Comparison of ENCODE assay signal across 21 cellular contexts in the genomic region with DNA sequence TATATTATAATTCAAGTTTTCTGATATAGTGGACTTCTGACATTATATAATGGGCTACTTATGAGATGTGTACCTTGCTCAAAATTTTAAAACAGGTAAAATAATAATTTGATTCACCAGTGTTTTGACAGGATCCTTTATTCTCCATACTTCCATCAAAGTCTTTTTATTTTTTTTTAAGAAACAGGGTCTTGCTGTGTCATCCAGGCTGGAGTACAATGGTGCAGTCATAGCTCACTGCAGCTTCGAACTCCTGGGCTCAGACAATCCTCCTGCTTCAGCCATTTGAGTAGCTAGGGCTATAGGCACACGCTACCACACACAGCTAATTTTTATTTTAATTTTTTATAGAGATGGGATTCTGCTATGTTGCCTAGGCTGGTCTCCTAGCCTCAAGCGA.
DNase-seq lines count a peak whose midpoint lies in the region; ATAC-seq, FAIRE-seq and TF ChIP-seq lines count a peak whose summit lies in the region.
"Had no signal": no experiment of that assay in that cellular context is flagged by ENCODE, and none has a peak within 500 bp of the region (broad histone marks: within the 10 kb centered on the region; RNA-seq: fewer than 3 reads in every experiment).

No MANE protein-coding gene starts in this region.

- H3K79me1 ChIP-seq in H1 (ENCODE audit: low read depth, low read length), result no peaks in the 10 kb centered on the region; the same call in 1 of the 2 replicates

- DNase-seq in GM23338 (ENCODE audit: low spot score), result no peak
- no peak for DNase-seq in Panc1 (ENCODE audit: low read depth, low spot score)
- no peak for DNase-seq in H1 (ENCODE audit: low read depth in 1 of 2, low spot score in 2 of 2)
- DNase-seq in pons (ENCODE audit: low spot score), result no peak
- no peak for DNase-seq in uterus
- DNase-seq: AML-193; Caco-2; Calu3; CD4-positive, alpha-beta T cell; CD8-positive, alpha-beta T cell; DMS79 treated with DMSO at 0.1 percent for 48 hours; GF-D8 had no signal

- H3K4me2 ChIP-seq in GM23338 (no peak overlapping the region), H1 (ENCODE audit: insufficient read depth in 1 of 2, low read depth in 2 of 2, low read length in 2 of 2) (no peak overlapping the region)
- H3K4me2 ChIP-seq: A549; BLaER1 treated with 17β-estradiol and CSF1 and Interleukin-3, amounts not matched to agents 10 nM and 100 nM had no signal

- BruUV-seq in Panc1 (replicated peaks; lab: Mats Ljungman, UMichigan), result no TSS peak

- no peaks in the 10 kb centered on the region for H3K27me3 ChIP-seq in GM23338 (ENCODE audit: insufficient read depth)
- H3K27me3 ChIP-seq in Panc1 (ENCODE audit: control insufficient read depth, insufficient read depth, low read length), result no peaks in the 10 kb centered on the region
- H3K27me3 ChIP-seq in H1 (replicated peaks in 1 of 4; ENCODE audit: control insufficient read depth in 3 of 4, extremely low read depth in 1 of 4, insufficient read depth in 3 of 4, low read length in 3 of 4), result no peaks in the 10 kb centered on the region
- no peaks in the 10 kb centered on the region for H3K27me3 ChIP-seq in uterus
- H3K27me3 ChIP-seq: BLaER1 treated with 17β-estradiol and CSF1 and Interleukin-3, amounts not matched to agents 10 nM and 100 nM had no signal

- no peak overlapping the region for H2BK5ac ChIP-seq in H1 (ENCODE audit: low read depth, low read length)

- peak overlapping the region; percentile 36; the same call in 1 of the 2 replicates for H3K27ac Mint-ChIP-seq in GM23338
- H3K27ac Mint-ChIP-seq: B cell; CD4-positive, alpha-beta T cell; CD8-positive, alpha-beta T cell had no signal

- H3K23me2 ChIP-seq in H1 (ENCODE audit: low read depth, low read length), result no peaks in the 10 kb centered on the region

- no peak overlapping the region for H2BK20ac ChIP-seq in H1 (ENCODE audit: low read length)

- no peak overlapping the region for H3K14ac ChIP-seq in H1 (ENCODE audit: insufficient read length)

- H2BK120ac ChIP-seq in H1 (replicated peaks; ENCODE audit: low read depth, low read length), result no peak overlapping the region

- H4K91ac ChIP-seq in H1 (replicated peaks; ENCODE audit: insufficient read length, low read length), result no peak overlapping the region

- H3F3A ChIP-seq in GM23338 (replicated peaks; ENCODE audit: low read depth), result no peaks in the 10 kb centered on the region

- no peak overlapping the region for H2AK5ac ChIP-seq in H1 (ENCODE audit: low read depth, low read length)

- H3K4ac ChIP-seq in H1 (replicated peaks; ENCODE audit: insufficient read length, low read depth, low read length), result no peak overlapping the region

- H3K36me3 Mint-ChIP-seq in GM23338 (ENCODE audit: low read depth), result peaks cover 20% of the 10 kb centered on the region; the same call in 2 of the 3 replicates

- intact Hi-C loops in Panc1 (cut with micrococcal nuclease; ENCODE audit: unreplicated experiment), result no loop called here
- intact Hi-C loops in uterus (cut with DNase I; ENCODE audit: low total_unique reads), result no loop called here

- H3K18ac ChIP-seq in H1 (ENCODE audit: extremely low read depth, low read length), result no peak overlapping the region

- TF ChIP-seq POLR2A in H1 (IDR thresholded peaks at IDR 0.05; ENCODE audit: control extremely low read depth in 1 of 2, low read depth in 2 of 2, low read length in 2 of 2) (no peak), uterus (IDR thresholded peaks at IDR 0.05) (no peak)

- no peak for TF ChIP-seq RAD21 in H1 (IDR thresholded peaks at IDR 0.05 in 1 of 2, conservative IDR thresholded peaks at IDR 0.05 in 1 of 2; ENCODE audit: low read depth in 2 of 2, low read length in 2 of 2)

- POLR2A ChIA-PET in Panc1 (lab: Charles Lee) (no interaction called here), H1 (lab: Charles Lee; ENCODE audit: partially characterized antibody) (no interaction called here)

- H3K4me1 ChIP-seq in GM23338 (ENCODE audit: insufficient read depth) (peaks cover 13% of the 10 kb centered on the region), Panc1 (ENCODE audit: control insufficient read depth, insufficient read depth, low read length) (no peaks in the 10 kb centered on the region), H1 (replicated peaks in 1 of 4; ENCODE audit: control insufficient read depth in 3 of 4, insufficient read depth in 4 of 4, low read length in 3 of 4) (no peaks in the 10 kb centered on the region; a peak in 1 of 7 replicates), uterus (no peaks in the 10 kb centered on the region)
- H3K4me1 ChIP-seq: Caco-2 had no signal

- in situ Hi-C loops in Panc1 (cut with HindIII; ENCODE audit: low pct_unique_long_range_greater_than_20kb, low sequenced_read_pairs), result no loop called here

- WGBS in H1 (ENCODE audit: extremely low coverage in 1 of 2, insufficient coverage in 1 of 2, insufficient read length in 1 of 2, insufficient replicate concordance in 2 of 2, low coverage in 1 of 2, low lambda C conversion rate in 2 of 2, missing lambda C conversion rate in 1 of 2), 2 experiments, result 80% methylated on average over 3 of the region's 3 CpGs; no CpG with 5 or more reads in 1 of the 2 experiments

- H3K27ac ChIP-seq in GM23338 (ENCODE audit: low read depth) (no peak overlapping the region), Panc1 (ENCODE audit: low read length) (no peak overlapping the region), H1 (ENCODE audit: low read depth, low read length) (no peak overlapping the region), uterus (no peak overlapping the region)
- H3K27ac ChIP-seq: 22Rv1; A549; BLaER1 treated with 17β-estradiol and CSF1 and Interleukin-3, amounts not matched to agents 10 nM and 100 nM; C4-2B had no signal

- peaks cover 11% of the 10 kb centered on the region; the same call in 2 of the 3 replicates for H3K4me1 Mint-ChIP-seq in GM23338

- CTCF ChIA-PET in Panc1 (lab: Charles Lee) (no interaction called here), H1 (lab: Charles Lee; ENCODE audit: partially characterized antibody) (interaction anchor here (0.9 to 2.5 kb wide), 3 partner anchors 17 to 83 kb away, joined by 4 to 12 read pairs (median 4); no protein-coding TSS in a partner anchor)

- no peak overlapping the region for H3K56ac ChIP-seq in H1 (replicated peaks; ENCODE audit: insufficient read length, low read depth, low read length)

- no peaks in the 10 kb centered on the region for H3K9me3 Mint-ChIP-seq in GM23338

- no peak overlapping the region for H4K5ac ChIP-seq in H1 (ENCODE audit: insufficient read length, low read depth, low read length)

- H3K79me2 ChIP-seq in GM23338 (replicated peaks; ENCODE audit: insufficient read depth) (peaks cover 2% of the 10 kb centered on the region), H1 (ENCODE audit: control insufficient read depth in 1 of 2, insufficient read depth in 2 of 2, low read length in 2 of 2) (no peaks in the 10 kb centered on the region)

- FAIRE-seq in H1 (lab: Jason Lieb, UNC), result peak; percentile 19
- FAIRE-seq: A549, D721Med, G401.6, GM12891, GM19239 had no signal

- H3K4me3 ChIP-seq in GM23338 (no peak overlapping the region), Panc1 (ENCODE audit: low read depth in 2 of 2, low read length in 2 of 2) (no peak overlapping the region), H1 (ENCODE audit: extremely low read depth in 1 of 4, insufficient read depth in 2 of 4, low read depth in 3 of 4, low read length in 4 of 4) (no peak overlapping the region), uterus (no peak overlapping the region)
- H3K4me3 ChIP-seq: A549; BLaER1 treated with 17β-estradiol and CSF1 and Interleukin-3, amounts not matched to agents 10 nM and 100 nM had no signal

- no peak for TF ChIP-seq EP300 in H1 (IDR thresholded peaks at IDR 0.05; ENCODE audit: borderline replicate concordance in 1 of 2, low read depth in 2 of 2, low read length in 2 of 2)

- H3K23ac ChIP-seq in H1 (ENCODE audit: insufficient read length), result no peak overlapping the region

- H3K9me2 ChIP-seq in GM23338 (ENCODE audit: insufficient read depth), result no peaks in the 10 kb centered on the region

- H4K20me1 ChIP-seq in GM23338 (replicated peaks; ENCODE audit: insufficient read depth) (0 out of 2 replicates have a peak, but pooled peaks cover 6% of the 10 kb centered on the region), H1 (replicated peaks in 1 of 2; ENCODE audit: control insufficient read depth in 1 of 2, insufficient read depth in 2 of 2, low read length in 2 of 2) (no peaks in the 10 kb centered on the region)

- H2BK15ac ChIP-seq in H1 (ENCODE audit: low read length), result no peak overlapping the region

- 0 out of 2 replicates have a peak, but pooled peaks cover 4% of the 10 kb centered on the region for H3K9me3 ChIP-seq in Panc1 (ENCODE audit: control insufficient read depth, insufficient read depth, low read depth, low read length)
- no peaks in the 10 kb centered on the region for H3K9me3 ChIP-seq in H1 (ENCODE audit: insufficient read depth in 2 of 2, low read depth in 1 of 2, low read length in 1 of 2)
- no peaks in the 10 kb centered on the region for H3K9me3 ChIP-seq in uterus
- H3K9me3 ChIP-seq: A549, Caco-2 had no signal

- no peak for ATAC-seq in GM23338
- ATAC-seq in Panc1, result 0 out of 2 replicates have a peak, but pooled peaks have one; percentile 42
- ATAC-seq: A549; CD8-positive, alpha-beta T cell had no signal

- H3K36me3 ChIP-seq in GM23338 (ENCODE audit: insufficient read depth) (no peaks in the 10 kb centered on the region), Panc1 (ENCODE audit: control insufficient read depth, insufficient read depth, low read length) (no peaks in the 10 kb centered on the region; the same call in 1 of the 2 replicates), H1 (ENCODE audit: control insufficient read depth in 2 of 4, insufficient read depth in 4 of 4, low read length in 3 of 4) (peaks cover 0 to 8% (median 1%) of the 10 kb centered on the region in 4 experiments; a peak in 3 of 8 replicates), uterus (no peaks in the 10 kb centered on the region)

- H3K4me3 Mint-ChIP-seq in GM23338, result no peak overlapping the region
- H3K4me3 Mint-ChIP-seq: B cell; CD4-positive, alpha-beta T cell; CD8-positive, alpha-beta T cell had no signal

- no peak overlapping the region for H3K9ac ChIP-seq in H1 (replicated peaks in 1 of 4; ENCODE audit: extremely low read depth in 1 of 4, low read depth in 3 of 4, low read length in 3 of 4)
- H3K9ac ChIP-seq: BLaER1 treated with 17β-estradiol and CSF1 and Interleukin-3, amounts not matched to agents 10 nM and 100 nM had no signal

- TF ChIP-seq CTCF in GM23338 (conservative IDR thresholded peaks at IDR 0.05; ENCODE audit: low read depth in 2 of 2) (no peak), Panc1 (IDR thresholded peaks at IDR 0.05) (no peak), H1 (IDR thresholded peaks at IDR 0.05; ENCODE audit: control extremely low read depth in 1 of 3, insufficient read depth in 1 of 3, low read depth in 1 of 3, low read length in 3 of 3) (no peak), uterus (IDR thresholded peaks at IDR 0.05) (no peak)

- no peak overlapping the region for H4K8ac ChIP-seq in H1 (ENCODE audit: extremely low read depth, insufficient read depth, low read length)

- H2AFZ ChIP-seq in GM23338, result no peak overlapping the region
- no peak overlapping the region for H2AFZ ChIP-seq in H1 (ENCODE audit: low read length)

- no peak overlapping the region for H2BK12ac ChIP-seq in H1 (ENCODE audit: low read depth, low read length)

- H3K27me3 Mint-ChIP-seq in GM23338 (ENCODE audit: insufficient read depth, low read depth, poor library complexity), result peaks cover 1% of the 10 kb centered on the region
- H3K27me3 Mint-ChIP-seq: B cell; CD4-positive, alpha-beta T cell had no signal

TF ChIP-seq in H1, 55 proteins besides CTCF, POLR2A, EP300 and RAD21 (continues in another document):
- TF ChIP-seq SIX5 (IDR thresholded peaks at IDR 0.05; ENCODE audit: low read depth, low read length), result no peak
